In the genomic region with DNA sequence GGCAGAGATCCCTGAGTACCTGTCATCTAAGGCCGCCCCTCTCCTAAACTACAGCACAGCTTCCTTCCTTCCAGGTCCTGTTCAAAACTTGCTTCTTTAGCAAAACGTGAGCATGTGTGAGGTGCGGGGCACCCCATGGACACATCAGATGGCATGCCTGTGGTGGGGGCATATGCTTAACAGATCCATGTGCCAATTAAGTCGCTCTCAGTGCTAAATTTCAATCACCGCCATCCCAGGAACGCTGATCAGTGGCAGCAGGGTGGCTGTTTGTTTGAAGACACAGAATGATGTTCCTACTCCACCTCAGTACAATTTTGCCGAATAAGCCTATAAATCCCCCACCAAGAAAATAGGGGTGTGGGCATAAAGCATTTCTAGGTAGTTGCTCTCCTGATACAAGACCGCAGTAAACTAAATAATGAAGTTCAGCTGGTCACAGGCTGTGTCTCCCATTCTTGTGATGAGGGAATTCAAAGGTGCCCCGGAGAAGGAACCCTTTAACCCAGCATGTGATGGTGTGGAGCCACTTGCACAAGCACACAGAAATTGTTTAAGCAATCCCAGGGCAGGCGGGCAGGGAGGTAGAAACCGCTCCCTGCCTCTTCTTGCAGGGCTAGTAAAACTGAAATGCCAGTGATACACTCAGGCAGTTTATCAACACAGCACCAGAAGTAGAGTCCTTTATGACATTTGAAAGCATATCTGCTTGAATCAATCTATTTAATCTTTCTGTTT, we compare ENCODE assay signal across 17 cellular contexts.
DNase-seq lines count a peak whose midpoint lies in the region; ATAC-seq and TF ChIP-seq lines count a peak whose summit lies in the region.
"Had no signal": no experiment of that assay in that cellular context is flagged by ENCODE, and none has a peak within 500 bp of the region (broad histone marks: within the 10 kb centered on the region; RNA-seq: fewer than 3 reads in every experiment).

No MANE protein-coding gene starts in this region.

- peaks cover 0 to 12% (median 0%) of the 10 kb centered on the region in 3 donors for H3K36me3 ChIP-seq in tibial nerve

- intact Hi-C loops in Right ventricle myocardium superior (cut with DNase I): no loop called here

- peak overlapping the region; percentile 50 to 91 (median 62) for H3K27ac ChIP-seq in tibial nerve
- H3K27ac ChIP-seq: C4-2B had no signal

- TF ChIP-seq CTCF in tibial nerve (IDR thresholded peaks at IDR 0.05): no peak

- no peak overlapping the region for H3K4me3 ChIP-seq in tibial nerve

- no peak for TF ChIP-seq POLR2A in tibial nerve (IDR thresholded peaks at IDR 0.05)

- H3K27me3 ChIP-seq in tibial nerve: no peaks in the 10 kb centered on the region

- peak in 1 of 2 donors; percentile 19 for TF ChIP-seq EP300 in tibial nerve (IDR thresholded peaks at IDR 0.05)

- peaks cover 0 to 55% (median 13%) of the 10 kb centered on the region in 4 donors for H3K4me1 ChIP-seq in tibial nerve

- WGBS in tibial nerve, 2 donors: 49 to 64% methylated on average over 11 of the region's 11 CpGs

- no peaks in the 10 kb centered on the region for H3K9me3 ChIP-seq in tibial nerve

- peak; percentile 0 for ATAC-seq in GM19395 (IDR thresholded peaks at IDR 0.05; ENCODE audit: unreplicated experiment)
- ATAC-seq in Right ventricle myocardium superior (ENCODE audit: poor library complexity): peak; percentile 58
- ATAC-seq in GM18868 (IDR thresholded peaks at IDR 0.05; ENCODE audit: unreplicated experiment): no peak
- ATAC-seq in GM18861 (IDR thresholded peaks at IDR 0.05; ENCODE audit: unreplicated experiment): no peak
- ATAC-seq: WTC11 had no signal

- peak; percentile 31 for DNase-seq in NOMO-1 treated with dmso at 0.1 percent for 144 hours (lab: John Stamatoyannopoulos, UW; ENCODE audit: unreplicated experiment)
- DNase-seq in Right ventricle myocardium superior: no peak
- DNase-seq in tibial nerve (ENCODE audit: low spot score in 2 of 2): no peak
- DNase-seq in middle frontal gyrus (ENCODE audit: extremely low spot score, low spot score): no peak
- DNase-seq: anterior cingulate cortex; endodermal cell; HFFc6; islet precursor cell; midbrain; stimulated activated naive B cell treated with anti-CD40 and anti-IgM and Interleukin-4, amounts not matched to agents 10 μg/mL and 1 μg/mL and 100 μg/mL, for 72 hours; T-helper 1 cell; trophoblast cell had no signal

Comparison
In these comparisons a context has a peak if more than half of its experiments do, and no peak if none do; other contexts are left out.
1. ATAC-seq: peak in GM19395 (single experiment) and Right ventricle myocardium superior (single experiment); none in GM18868 (single experiment) and GM18861 (single experiment).